ENCODE assay signal across 20 cellular contexts in genomic region chr12:102512523-102512922, GRCh38. TPM values are rescaled to one million over a fixed set of nuclear protein-coding genes. Genes with fewer than 3 reads are reported as not detected.
DNase-seq lines count a peak whose midpoint lies in the region; ATAC-seq and TF ChIP-seq lines count a peak whose summit lies in the region.
"Had no signal": no experiment of that assay in that cellular context is flagged by ENCODE, and none has a peak within 500 bp of the region (broad histone marks: within the 10 kb centered on the region; RNA-seq: fewer than 3 reads in every experiment).

No MANE protein-coding gene starts in this region.

- peaks cover 1% of the 10 kb centered on the region; the same call in 1 of the 2 replicates for H3K9me3 ChIP-seq in BLaER1
- H3K9me3 ChIP-seq in WERI-Rb-1 (ENCODE audit: severe bottlenecking), result no peaks in the 10 kb centered on the region
- H3K9me3 ChIP-seq: ascending aorta, SJCRH30, stomach, uterus had no signal

- H3K27ac ChIP-seq in BLaER1 (no peak overlapping the region), WERI-Rb-1 (no peak overlapping the region)
- H3K27ac ChIP-seq: ascending aorta, neural progenitor cell, right atrium auricular region, SJCRH30, stomach, uterus had no signal

- no peak overlapping the region for H3K4me3 ChIP-seq in BLaER1
- no peak overlapping the region for H3K4me3 ChIP-seq in WERI-Rb-1 (ENCODE audit: low read depth, low read length)
- H3K4me3 ChIP-seq: ascending aorta, neural progenitor cell, right atrium auricular region, SJCRH30, stomach, uterus had no signal

- peak; percentile 21 for ATAC-seq in GM19043 (IDR thresholded peaks at IDR 0.05; ENCODE audit: low read depth, unreplicated experiment)
- ATAC-seq in HG02852 (IDR thresholded peaks at IDR 0.05; ENCODE audit: unreplicated experiment), result peak; percentile 13
- no peak for ATAC-seq in GM21717 (IDR thresholded peaks at IDR 0.05; ENCODE audit: unreplicated experiment)
- ATAC-seq in HG03342 (IDR thresholded peaks at IDR 0.05; ENCODE audit: unreplicated experiment), result no peak
- no peak for ATAC-seq in activated T-cell treated with anti-CD3 and anti-CD28 coated beads, Interleukin-2, amount 50 U/mL, for 4 hours

- H3K36me3 ChIP-seq in BLaER1 (no peaks in the 10 kb centered on the region), WERI-Rb-1 (no peaks in the 10 kb centered on the region)
- H3K36me3 ChIP-seq: ascending aorta, neural progenitor cell, right atrium auricular region, SJCRH30, stomach, uterus had no signal

- DNase-seq in MV-4-11 (lab: John Stamatoyannopoulos, UW) (peak; percentile 83), WERI-Rb-1 (no peak)
- DNase-seq in activated T-cell treated with anti-CD3 and anti-CD28 coated beads, Interleukin-2, amount 50 U/mL, for 4 hours, result no peak
- DNase-seq: EL, hypothalamus, kidney glomerular epithelial cell, midbrain, NCI-H1092 treated with DMSO at 0.1 percent for 48 hours, SJCRH30, stomach, uterus had no signal

- H3K9ac ChIP-seq in BLaER1, result no peak overlapping the region
- H3K9ac ChIP-seq: neural progenitor cell had no signal

- H3K36me3 Mint-ChIP-seq in activated T-cell treated with anti-CD3 and anti-CD28 coated beads, Interleukin-2, amount 50 U/mL, for 4 hours (ENCODE audit: insufficient read depth), result no peaks in the 10 kb centered on the region
- H3K36me3 Mint-ChIP-seq: neural progenitor cell had no signal

- no peak overlapping the region for H3K4me3 Mint-ChIP-seq in activated T-cell treated with anti-CD3 and anti-CD28 coated beads, Interleukin-2, amount 50 U/mL, for 4 hours
- H3K4me3 Mint-ChIP-seq: neural progenitor cell had no signal

- no peaks in the 10 kb centered on the region for H3K9me3 Mint-ChIP-seq in activated T-cell treated with anti-CD3 and anti-CD28 coated beads, Interleukin-2, amount 50 U/mL, for 4 hours
- H3K9me3 Mint-ChIP-seq: neural progenitor cell had no signal

- peaks cover 17% of the 10 kb centered on the region for H3K4me1 ChIP-seq in BLaER1
- H3K4me1 ChIP-seq: ascending aorta, neural progenitor cell, right atrium auricular region, stomach, uterus had no signal

- H3K27me3 ChIP-seq in BLaER1, result no peaks in the 10 kb centered on the region
- no peaks in the 10 kb centered on the region for H3K27me3 ChIP-seq in WERI-Rb-1 (ENCODE audit: insufficient read depth, low read depth, severe bottlenecking)
- H3K27me3 ChIP-seq: ascending aorta, neural progenitor cell, right atrium auricular region, SJCRH30, stomach, uterus had no signal

- no peaks in the 10 kb centered on the region for H4K20me1 ChIP-seq in BLaER1

- peak overlapping the region; percentile 63 for H3K4me2 ChIP-seq in BLaER1
- H3K4me2 ChIP-seq: neural progenitor cell had no signal

- no peaks in the 10 kb centered on the region for H3K4me1 Mint-ChIP-seq in activated T-cell treated with anti-CD3 and anti-CD28 coated beads, Interleukin-2, amount 50 U/mL, for 4 hours (ENCODE audit: low read depth)

- TF ChIP-seq CTCF in WERI-Rb-1 (IDR thresholded peaks at IDR 0.05; ENCODE audit: low read depth, low read length), result no peak

- peaks cover 2% of the 10 kb centered on the region for H3K27me3 Mint-ChIP-seq in activated T-cell treated with anti-CD3 and anti-CD28 coated beads, Interleukin-2, amount 50 U/mL, for 4 hours (ENCODE audit: low read depth)

RNA-seq across cellular contexts. Expression of gene IGF1, which starts 32.2 kb away (rescaled TPM):
- total RNA-seq in activated T-cell treated with anti-CD3 and anti-CD28 coated beads, Interleukin-2, amount 50 U/mL, for 4 hours, result under 1 TPM; 0.33 to 0.51 (median 0.50) TPM
- total RNA-seq: H1 had no signal

Comparison
In these comparisons a context has a peak if more than half of its experiments do, and no peak if none do; other contexts are left out.
1. ATAC-seq: peak in GM19043 (single experiment) and HG02852 (single experiment); none in GM21717 (single experiment), HG03342 (single experiment) and activated T-cell treated with anti-CD3 and anti-CD28 coated beads, Interleukin-2, amount 50 U/mL, for 4 hours (0 of 2).